ENCODE assay signal across 12 cellular contexts in genomic region chr21:44021064-44021463, GRCh38. TPM values are rescaled to one million over a fixed set of nuclear protein-coding genes. Genes with fewer than 3 reads are reported as not detected.
DNase-seq lines count a peak whose midpoint lies in the region; ATAC-seq and TF ChIP-seq lines count a peak whose summit lies in the region.
"Had no signal": no experiment of that assay in that cellular context is flagged by ENCODE, and none has a peak within 500 bp of the region (broad histone marks: within the 10 kb centered on the region; RNA-seq: fewer than 3 reads in every experiment).

No MANE protein-coding gene starts in this region.

- no peaks in the 10 kb centered on the region for H3K9me2 ChIP-seq in SK-N-SH

- peak overlapping the region; percentile 24 to 96 (median 88) for H3K27ac Mint-ChIP-seq in CD8-positive, alpha-beta memory T cell
- peak overlapping the region; percentile 16 for H3K27ac Mint-ChIP-seq in activated CD4-positive, alpha-beta memory T cell treated with anti-CD3 and anti-CD28 coated beads, Interleukin-2, amount 10 ng/mL, durations not matched to agents 7 days and 5 days
- peak overlapping the region; percentile 53 to 96 (median 86) for H3K27ac Mint-ChIP-seq in naive thymus-derived CD4-positive, alpha-beta T cell

- TF ChIP-seq RAD21 in SK-N-SH (IDR thresholded peaks at IDR 0.05; ENCODE audit: low read length): no peak

- H3K27me3 Mint-ChIP-seq in CD8-positive, alpha-beta memory T cell: no peaks in the 10 kb centered on the region
- H3K27me3 Mint-ChIP-seq in activated CD4-positive, alpha-beta memory T cell treated with anti-CD3 and anti-CD28 coated beads, Interleukin-2, amount 10 ng/mL, durations not matched to agents 7 days and 5 days: no peaks in the 10 kb centered on the region
- no peaks in the 10 kb centered on the region for H3K27me3 Mint-ChIP-seq in naive thymus-derived CD4-positive, alpha-beta T cell

- no peaks in the 10 kb centered on the region for H3K36me3 ChIP-seq in SK-N-SH (replicated peaks in 1 of 2; ENCODE audit: control insufficient read depth in 1 of 2, insufficient read depth in 2 of 2, low read length in 1 of 2)
- H3K36me3 ChIP-seq in CD8-positive, alpha-beta memory T cell (ENCODE audit: insufficient read depth, low read length): no peaks in the 10 kb centered on the region
- peaks cover 0 to 3% (median 0%) of the 10 kb centered on the region in 3 experiments for H3K36me3 ChIP-seq in naive thymus-derived CD4-positive, alpha-beta T cell (ENCODE audit: control insufficient read depth in 2 of 3, insufficient read depth in 3 of 3, low read length in 3 of 3)
- H3K36me3 ChIP-seq: esophagus squamous epithelium, vagina had no signal

- TF ChIP-seq CTCF in SK-N-SH (IDR thresholded peaks at IDR 0.05): no peak

- H3K9me3 Mint-ChIP-seq in CD8-positive, alpha-beta memory T cell: no peaks in the 10 kb centered on the region
- H3K9me3 Mint-ChIP-seq in activated CD4-positive, alpha-beta memory T cell treated with anti-CD3 and anti-CD28 coated beads, Interleukin-2, amount 10 ng/mL, durations not matched to agents 7 days and 5 days: no peaks in the 10 kb centered on the region
- H3K9me3 Mint-ChIP-seq in naive thymus-derived CD4-positive, alpha-beta T cell: peaks cover 0 to 2% (median 0%) of the 10 kb centered on the region in 11 donors

- no peak for TF ChIP-seq EP300 in SK-N-SH (IDR thresholded peaks at IDR 0.05; ENCODE audit: borderline replicate concordance in 1 of 2, low read depth in 1 of 2, low read length in 1 of 2)

- no peaks in the 10 kb centered on the region for H3F3A ChIP-seq in SK-N-SH (replicated peaks; ENCODE audit: insufficient read depth)

- CTCF ChIA-PET in SK-N-SH (lab: Yijun Ruan, JAX): no interaction called here
- CTCF ChIA-PET in CD8-positive, alpha-beta memory T cell (lab: Charles Lee): no interaction called here
- CTCF ChIA-PET in activated CD4-positive, alpha-beta memory T cell treated with anti-CD3 and anti-CD28 coated beads, Interleukin-2, amount 10 ng/mL, durations not matched to agents 7 days and 5 days (lab: Charles Lee): no interaction called here
- CTCF ChIA-PET in naive thymus-derived CD4-positive, alpha-beta T cell (lab: Charles Lee): interaction anchor here (1.0 kb wide), 1 partner anchor 56 kb away, joined by 5 read pairs; no protein-coding TSS in a partner anchor

- no peak overlapping the region for H2AFZ ChIP-seq in SK-N-SH (ENCODE audit: low read depth)

- H3K36me3 Mint-ChIP-seq in CD8-positive, alpha-beta memory T cell: peaks cover 0 to 20% (median 2%) of the 10 kb centered on the region in 3 donors
- peaks cover 22% of the 10 kb centered on the region for H3K36me3 Mint-ChIP-seq in activated CD4-positive, alpha-beta memory T cell treated with anti-CD3 and anti-CD28 coated beads, Interleukin-2, amount 10 ng/mL, durations not matched to agents 7 days and 5 days (ENCODE audit: low read depth)
- H3K36me3 Mint-ChIP-seq in naive thymus-derived CD4-positive, alpha-beta T cell: peaks cover 0 to 3% (median 0%) of the 10 kb centered on the region in 5 donors

- 93% methylated on average over 1 of the region's 1 CpG for WGBS in SK-N-SH (ENCODE audit: low lambda C conversion rate)

- intact Hi-C loops in naive thymus-derived CD4-positive, alpha-beta T cell (cut with micrococcal nuclease): no loop called here

- no peaks in the 10 kb centered on the region for H3K9me3 ChIP-seq in SK-N-SH
- H3K9me3 ChIP-seq in CD8-positive, alpha-beta memory T cell (ENCODE audit: low read length): no peaks in the 10 kb centered on the region
- no peaks in the 10 kb centered on the region for H3K9me3 ChIP-seq in naive thymus-derived CD4-positive, alpha-beta T cell (ENCODE audit: control insufficient read depth in 2 of 3, low read length in 3 of 3)
- H3K9me3 ChIP-seq: esophagus squamous epithelium, vagina had no signal

- no peaks in the 10 kb centered on the region for H3K27me3 ChIP-seq in SK-N-SH (ENCODE audit: insufficient read depth)
- no peaks in the 10 kb centered on the region for H3K27me3 ChIP-seq in CD8-positive, alpha-beta memory T cell (ENCODE audit: insufficient read depth, low read length, poor library complexity, severe bottlenecking)
- H3K27me3 ChIP-seq in naive thymus-derived CD4-positive, alpha-beta T cell (ENCODE audit: control insufficient read depth in 2 of 2, insufficient read depth in 2 of 2, low read length in 2 of 2): no peaks in the 10 kb centered on the region
- H3K27me3 ChIP-seq: esophagus squamous epithelium, vagina had no signal

- POLR2A ChIA-PET in SK-N-SH (lab: Yijun Ruan, JAX): interaction anchor here (0.9 kb wide), 1 partner anchor 10 kb away, joined by 3 read pairs; no protein-coding TSS in a partner anchor
- POLR2A ChIA-PET in CD8-positive, alpha-beta memory T cell (lab: Charles Lee): no interaction called here
- POLR2A ChIA-PET in activated CD4-positive, alpha-beta memory T cell treated with anti-CD3 and anti-CD28 coated beads, Interleukin-2, amount 10 ng/mL, durations not matched to agents 7 days and 5 days (lab: Charles Lee): interaction anchor here (1.0 to 1.6 kb wide), 3 partner anchors 10 to 63 kb away, joined by 3 to 5 read pairs (median 3); no protein-coding TSS in a partner anchor
- POLR2A ChIA-PET in naive thymus-derived CD4-positive, alpha-beta T cell (lab: Charles Lee): interaction anchor here (0.7 to 2.3 kb wide), 3 partner anchors 10 to 67 kb away, joined by 4 to 9 read pairs (median 6); partner anchors contain the start of gene TRAPPC10

- DNase-seq in SK-N-SH (no peak), NCI-H1048 (lab: John Stamatoyannopoulos, UW) (no peak), GOT3 (lab: John Stamatoyannopoulos, UW) (no peak)
- no peak for DNase-seq in CD8-positive, alpha-beta memory T cell
- no peak for DNase-seq in activated CD4-positive, alpha-beta memory T cell treated with anti-CD3 and anti-CD28 coated beads, Interleukin-2, amount 10 ng/mL, durations not matched to agents 7 days and 5 days
- no peak for DNase-seq in naive thymus-derived CD4-positive, alpha-beta T cell
- DNase-seq: ACHN, esophagus squamous epithelium, NCI-H1694 had no signal

- H3K4me3 Mint-ChIP-seq in CD8-positive, alpha-beta memory T cell: peak overlapping the region in 5 of 7 donors; percentile 1 to 29 (median 3)
- no peak overlapping the region for H3K4me3 Mint-ChIP-seq in activated CD4-positive, alpha-beta memory T cell treated with anti-CD3 and anti-CD28 coated beads, Interleukin-2, amount 10 ng/mL, durations not matched to agents 7 days and 5 days
- H3K4me3 Mint-ChIP-seq in naive thymus-derived CD4-positive, alpha-beta T cell: peak overlapping the region in 8 of 10 donors; percentile 1 to 72 (median 50)

- H3K79me2 ChIP-seq in SK-N-SH (ENCODE audit: insufficient read depth): peaks cover 100% of the 10 kb centered on the region

- H3K27ac ChIP-seq in SK-N-SH (ENCODE audit: low read depth in 2 of 2, low read length in 1 of 2): no peak overlapping the region
- peak overlapping the region; percentile 55 for H3K27ac ChIP-seq in CD8-positive, alpha-beta memory T cell (ENCODE audit: low read depth, low read length)
- peak overlapping the region; percentile 65 for H3K27ac ChIP-seq in naive thymus-derived CD4-positive, alpha-beta T cell (ENCODE audit: low read depth, low read length)
- H3K27ac ChIP-seq: esophagus squamous epithelium, vagina had no signal

- no peak overlapping the region for H3K4me3 ChIP-seq in SK-N-SH (ENCODE audit: low read depth in 2 of 2, low read length in 1 of 2)
- no peak overlapping the region for H3K4me3 ChIP-seq in CD8-positive, alpha-beta memory T cell (ENCODE audit: low read length)
- no peak overlapping the region for H3K4me3 ChIP-seq in naive thymus-derived CD4-positive, alpha-beta T cell (ENCODE audit: low read length)
- H3K4me3 ChIP-seq: esophagus squamous epithelium, vagina had no signal

- no peak overlapping the region for H3K9ac ChIP-seq in SK-N-SH

- H3K4me1 ChIP-seq in SK-N-SH (ENCODE audit: control insufficient read depth in 1 of 2, insufficient read depth in 2 of 2, low read depth in 1 of 2, low read length in 1 of 2): peaks cover 9 to 18% of the 10 kb centered on the region in 2 experiments; a peak in 2 of 4 replicates
- H3K4me1 ChIP-seq in CD8-positive, alpha-beta memory T cell (ENCODE audit: insufficient read depth, low read length): peaks cover 87% of the 10 kb centered on the region
- peaks cover 70 to 71% of the 10 kb centered on the region in 2 donors for H3K4me1 ChIP-seq in naive thymus-derived CD4-positive, alpha-beta T cell (ENCODE audit: control insufficient read depth in 2 of 2, insufficient read depth in 2 of 2, low read length in 2 of 2)

- no peak overlapping the region for H3K4me2 ChIP-seq in SK-N-SH

- H4K20me1 ChIP-seq in SK-N-SH (ENCODE audit: insufficient read depth): peaks cover 95% of the 10 kb centered on the region

- H3K4me1 Mint-ChIP-seq in CD8-positive, alpha-beta memory T cell: peaks cover 75 to 93% (median 92%) of the 10 kb centered on the region in 3 donors
- H3K4me1 Mint-ChIP-seq in activated CD4-positive, alpha-beta memory T cell treated with anti-CD3 and anti-CD28 coated beads, Interleukin-2, amount 10 ng/mL, durations not matched to agents 7 days and 5 days: peaks cover 83% of the 10 kb centered on the region
- H3K4me1 Mint-ChIP-seq in naive thymus-derived CD4-positive, alpha-beta T cell: peaks cover 64 to 95% (median 84%) of the 10 kb centered on the region in 7 donors

- ATAC-seq in SK-N-SH treated with all-trans-retinoic acid at 6 μM for 48 hours: peak; percentile 38; the same call in 2 of the 3 replicates
- ATAC-seq in naive thymus-derived CD4-positive, alpha-beta T cell: no peak
- no peak for ATAC-seq in GM19023 (IDR thresholded peaks at IDR 0.05; ENCODE audit: unreplicated experiment)

TF ChIP-seq in SK-N-SH treated with all-trans-retinoic acid at 6 μM for 48 hours, 23 proteins besides CTCF, POLR2A, EP300 and RAD21 (continues in another document):
- TF ChIP-seq CSDC2 (CRISPR knock-in tag; IDR thresholded peaks at IDR 0.05): no peak

TF ChIP-seq in SK-N-SH, 30 proteins besides CTCF, POLR2A, EP300 and RAD21 (continues in another document):
- TF ChIP-seq NFIC (IDR thresholded peaks at IDR 0.05; ENCODE audit: borderline replicate concordance): no peak
- no peak for TF ChIP-seq GABPA (IDR thresholded peaks at IDR 0.05; ENCODE audit: low read depth)

RNA-seq across cellular contexts. Expression of gene TRAPPC10, which starts 9.0 kb away (rescaled TPM):
- polyA plus RNA-seq in SK-N-SH (2012; rRNA removed): 17.5 and 18.9 TPM in 2 replicates
- polyA plus RNA-seq in SK-N-SH (2012; cell fraction: cytosol; rRNA removed): 12.4 and 14.8 TPM in 2 replicates
- 42.6 and 53.7 TPM in 2 replicates for polyA plus RNA-seq in SK-N-SH (2012; cell fraction: nucleus; rRNA removed)
- total RNA-seq in CD8-positive, alpha-beta memory T cell: 10 to 100 TPM; 50.0 to 54.7 TPM
- polyA plus RNA-seq in CD8-positive, alpha-beta memory T cell: 45.1 TPM
- total RNA-seq in activated CD4-positive, alpha-beta memory T cell treated with anti-CD3 and anti-CD28 coated beads, Interleukin-2, amount 10 ng/mL, durations not matched to agents 7 days and 5 days: 10 to 100 TPM; 76.0 to 76.5 TPM
- total RNA-seq in naive thymus-derived CD4-positive, alpha-beta T cell: 100 to 1,000 TPM in 2 of 5 experiments, 10 to 100 TPM in 3; 80.6 to 119 (median 93.2) TPM
- 10 to 100 TPM; 15.6 to 26.5 TPM for polyA plus RNA-seq in naive thymus-derived CD4-positive, alpha-beta T cell

Comparison
In these comparisons a context has a peak if more than half of its experiments do, and no peak if none do; other contexts are left out.
1. H3K27ac ChIP-seq: peak in CD8-positive, alpha-beta memory T cell (single experiment) and naive thymus-derived CD4-positive, alpha-beta T cell (single experiment); none in SK-N-SH (0 of 2).
2. H3K27ac Mint-ChIP-seq: peak in every context shown above with its lines; median percentile 88 in CD8-positive, alpha-beta memory T cell; 86 in naive thymus-derived CD4-positive, alpha-beta T cell; 16 in activated CD4-positive, alpha-beta memory T cell treated with anti-CD3 and anti-CD28 coated beads, Interleukin-2, amount 10 ng/mL, durations not matched to agents 7 days and 5 days.